In the genomic region with DNA sequence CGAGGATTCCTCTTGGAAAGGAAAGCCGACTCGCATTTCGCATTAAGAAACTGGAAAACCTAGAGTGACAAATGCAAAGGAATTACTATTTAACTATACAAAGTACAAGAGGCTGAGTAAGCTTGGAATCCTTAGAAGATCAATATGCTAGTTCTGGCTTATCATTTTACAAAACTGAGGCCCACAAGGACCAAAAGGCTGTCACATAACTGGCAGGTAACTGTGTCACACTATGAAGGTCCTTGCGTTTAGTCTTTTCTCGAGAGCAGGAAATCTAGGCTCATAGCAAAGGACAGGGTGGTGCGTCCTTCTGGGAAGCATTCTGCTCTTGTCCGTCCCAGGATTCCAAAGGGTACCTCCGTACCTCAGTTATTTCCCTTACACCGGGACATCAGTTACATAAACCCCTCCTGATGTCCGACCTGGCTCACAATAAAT, we compare ENCODE assay signal across 7 cellular contexts. TPM values are rescaled to one million over a fixed set of nuclear protein-coding genes. Genes with fewer than 3 reads are reported as not detected.
DNase-seq lines count a peak whose midpoint lies in the region; ATAC-seq and TF ChIP-seq lines count a peak whose summit lies in the region.

No MANE protein-coding gene starts in this region.

- H3K27ac Mint-ChIP-seq in naive thymus-derived CD4-positive, alpha-beta T cell: peak overlapping the region; percentile 94 to 100 (median 99)

- H3K9me3 ChIP-seq in Loucy (ENCODE audit: insufficient read depth, low read depth, low read length): no peaks in the 10 kb centered on the region
- no peaks in the 10 kb centered on the region for H3K9me3 ChIP-seq in ectodermal cell (ENCODE audit: control insufficient read depth, low read length)
- H3K9me3 ChIP-seq in naive thymus-derived CD4-positive, alpha-beta T cell (ENCODE audit: control insufficient read depth in 2 of 3, low read length in 3 of 3): no peaks in the 10 kb centered on the region

- TF ChIP-seq CTCF in Loucy (conservative IDR thresholded peaks at IDR 0.05; ENCODE audit: low read length): no peak

- H3K4me1 ChIP-seq in Loucy (ENCODE audit: insufficient read depth, low read length, poor library complexity, severe bottlenecking): peaks cover 37% of the 10 kb centered on the region
- peaks cover 11% of the 10 kb centered on the region for H3K4me1 ChIP-seq in ectodermal cell (ENCODE audit: control insufficient read depth, insufficient read depth, low read length)
- peaks cover 24 to 25% of the 10 kb centered on the region in 2 donors for H3K4me1 ChIP-seq in naive thymus-derived CD4-positive, alpha-beta T cell (ENCODE audit: control insufficient read depth in 2 of 2, insufficient read depth in 2 of 2, low read length in 2 of 2)

- H3K4me1 Mint-ChIP-seq in naive thymus-derived CD4-positive, alpha-beta T cell: peaks cover 20 to 57% (median 41%) of the 10 kb centered on the region in 7 donors

- POLR2A ChIA-PET in naive thymus-derived CD4-positive, alpha-beta T cell (lab: Charles Lee): interaction anchor here (0.6 to 5.6 kb wide), 18 partner anchors 10 to 968 kb away, joined by 3 to 108 read pairs (median 6); partner anchors contain the start of genes CEP97, NFKBIZ, NXPE3 and PCNP

- H3F3A ChIP-seq in Loucy (ENCODE audit: low read depth): peaks cover 11% of the 10 kb centered on the region; the same call in 1 of the 2 replicates

- H3K27me3 Mint-ChIP-seq in naive thymus-derived CD4-positive, alpha-beta T cell: no peaks in the 10 kb centered on the region

- H3K27me3 ChIP-seq in Loucy (ENCODE audit: insufficient read depth, low read length, poor library complexity, severe bottlenecking): peaks cover 6% of the 10 kb centered on the region
- H3K27me3 ChIP-seq in ectodermal cell (ENCODE audit: control insufficient read depth, insufficient read depth, low read length, poor library complexity, severe bottlenecking): no peaks in the 10 kb centered on the region
- H3K27me3 ChIP-seq in naive thymus-derived CD4-positive, alpha-beta T cell (ENCODE audit: control insufficient read depth in 2 of 2, insufficient read depth in 2 of 2, low read length in 2 of 2): no peaks in the 10 kb centered on the region

- H3K4me3 Mint-ChIP-seq in naive thymus-derived CD4-positive, alpha-beta T cell: peak overlapping the region; percentile 90 to 100 (median 98)

- CTCF ChIA-PET in naive thymus-derived CD4-positive, alpha-beta T cell (lab: Charles Lee): interaction anchor here (1.0 to 1.1 kb wide), 2 partner anchors 9 to 539 kb away, joined by 3 read pairs; partner anchors contain the start of gene ZBTB11

- 6 to 8% methylated on average over 11 of the region's 11 CpGs for WGBS in ectodermal cell, 2 experiments

- peak in 2 of 9 donors; percentile 21 to 24 for DNase-seq in naive thymus-derived CD4-positive, alpha-beta T cell
- no peak for DNase-seq in T1000 (lab: John Stamatoyannopoulos, UW)
- no peak for DNase-seq in pons (ENCODE audit: low spot score)

- peaks cover 41% of the 10 kb centered on the region for H3K36me3 ChIP-seq in Loucy (ENCODE audit: insufficient read depth, low read length)
- peaks cover 27% of the 10 kb centered on the region for H3K36me3 ChIP-seq in ectodermal cell (ENCODE audit: control insufficient read depth, insufficient read depth, low read length)
- H3K36me3 ChIP-seq in naive thymus-derived CD4-positive, alpha-beta T cell (ENCODE audit: control insufficient read depth in 2 of 3, insufficient read depth in 3 of 3, low read length in 3 of 3): peaks cover 8 to 35% (median 23%) of the 10 kb centered on the region in 3 experiments

- intact Hi-C loops in naive thymus-derived CD4-positive, alpha-beta T cell (cut with micrococcal nuclease): loop anchor here (1.0 to 5.0 kb wide), 10 partner anchors 9 to 429 kb away; partner anchors contain the start of genes CEP97 (in 2 of the 2), PCNP (in 2 of the 2), ZBTB11 (in 2 of the 2) and NFKBIZ (in 1 of the 2)

- peak overlapping the region; percentile 87 for H3K27ac ChIP-seq in ectodermal cell (ENCODE audit: insufficient read depth, low read depth, low read length, poor library complexity, severe bottlenecking)
- H3K27ac ChIP-seq in naive thymus-derived CD4-positive, alpha-beta T cell (ENCODE audit: low read depth, low read length): peak overlapping the region; percentile 92

- peak overlapping the region; percentile 83; the same call in 1 of the 2 replicates for H2AFZ ChIP-seq in Loucy (ENCODE audit: low read length)

- H4K20me1 ChIP-seq in Loucy (ENCODE audit: insufficient read depth, low read length, poor library complexity, severe bottlenecking): peaks cover 53% of the 10 kb centered on the region

- peaks cover 8 to 26% (median 16%) of the 10 kb centered on the region in 5 donors for H3K36me3 Mint-ChIP-seq in naive thymus-derived CD4-positive, alpha-beta T cell

- peak overlapping the region; percentile 95 for H3K4me3 ChIP-seq in Loucy (ENCODE audit: low read length, poor library complexity, severe bottlenecking)
- H3K4me3 ChIP-seq in ectodermal cell (ENCODE audit: insufficient read depth, low read depth, low read length): peak overlapping the region; percentile 93
- H3K4me3 ChIP-seq in naive thymus-derived CD4-positive, alpha-beta T cell (ENCODE audit: low read length): peak overlapping the region; percentile 72

- peaks cover 56% of the 10 kb centered on the region for H3K79me2 ChIP-seq in Loucy (ENCODE audit: insufficient read depth, low read length)

- no peaks in the 10 kb centered on the region for H3K9me2 ChIP-seq in Loucy (replicated peaks; ENCODE audit: low read depth, low read length)

- peak overlapping the region; percentile 94 for H3K9ac ChIP-seq in Loucy (ENCODE audit: low read depth, low read length, poor library complexity, severe bottlenecking)

- H3K4me2 ChIP-seq in Loucy (ENCODE audit: low read depth, low read length, poor library complexity, severe bottlenecking): peak overlapping the region; percentile 100

- H3K9me3 Mint-ChIP-seq in naive thymus-derived CD4-positive, alpha-beta T cell: peaks cover 0 to 1% (median 0%) of the 10 kb centered on the region in 11 donors

- ATAC-seq in GM21390 (IDR thresholded peaks at IDR 0.05; ENCODE audit: unreplicated experiment) (peak; percentile 1), GM21737 (IDR thresholded peaks at IDR 0.05; ENCODE audit: unreplicated experiment) (no peak)
- ATAC-seq in naive thymus-derived CD4-positive, alpha-beta T cell: peak; percentile 1

RNA-seq across cellular contexts. Expression of gene RPL24, which starts 0.6 kb away (rescaled TPM):
- polyA plus RNA-seq in ectodermal cell (2013, experiment 1 of 4): 1,962 TPM
- 1,828 TPM for polyA plus RNA-seq in ectodermal cell (2013, experiment 2 of 4)
- 2,592 TPM for polyA plus RNA-seq in ectodermal cell (2013, experiment 3 of 4)
- polyA plus RNA-seq in ectodermal cell (2013, experiment 4 of 4): 2,881 TPM
- 1,000 to 10,000 TPM; 1,072 to 1,652 (median 1,599) TPM for total RNA-seq in naive thymus-derived CD4-positive, alpha-beta T cell
- 1,000 to 10,000 TPM; 1,238 to 1,434 TPM for polyA plus RNA-seq in naive thymus-derived CD4-positive, alpha-beta T cell

RNA-seq across cellular contexts. Expression of gene ZBTB11, which starts 9.0 kb away (rescaled TPM):
- 12.2 TPM for polyA plus RNA-seq in ectodermal cell (2013, experiment 1 of 4)
- 11.8 TPM for polyA plus RNA-seq in ectodermal cell (2013, experiment 2 of 4)
- polyA plus RNA-seq in ectodermal cell (2013, experiment 3 of 4): 10.2 TPM
- polyA plus RNA-seq in ectodermal cell (2013, experiment 4 of 4): 12.2 TPM
- total RNA-seq in naive thymus-derived CD4-positive, alpha-beta T cell: 10 to 100 TPM; 31.9 to 68.2 (median 54.2) TPM
- 10 to 100 TPM; 10.5 to 16.3 TPM for polyA plus RNA-seq in naive thymus-derived CD4-positive, alpha-beta T cell

RNA-seq across cellular contexts. Expression of gene CEP97, which starts 38.5 kb away (rescaled TPM):
- polyA plus RNA-seq in ectodermal cell (2013, experiment 1 of 4): 20.4 TPM
- polyA plus RNA-seq in ectodermal cell (2013, experiment 2 of 4): 16.3 TPM
- 14.1 TPM for polyA plus RNA-seq in ectodermal cell (2013, experiment 3 of 4)
- polyA plus RNA-seq in ectodermal cell (2013, experiment 4 of 4): 16.5 TPM
- total RNA-seq in naive thymus-derived CD4-positive, alpha-beta T cell: 10 to 100 TPM in 3 of 5 experiments, 1 to 10 TPM in 2; 5.5 to 21.7 (median 10.9) TPM
- polyA plus RNA-seq in naive thymus-derived CD4-positive, alpha-beta T cell: 1 to 10 TPM; 3.4 to 3.8 TPM
